In the genomic region with DNA sequence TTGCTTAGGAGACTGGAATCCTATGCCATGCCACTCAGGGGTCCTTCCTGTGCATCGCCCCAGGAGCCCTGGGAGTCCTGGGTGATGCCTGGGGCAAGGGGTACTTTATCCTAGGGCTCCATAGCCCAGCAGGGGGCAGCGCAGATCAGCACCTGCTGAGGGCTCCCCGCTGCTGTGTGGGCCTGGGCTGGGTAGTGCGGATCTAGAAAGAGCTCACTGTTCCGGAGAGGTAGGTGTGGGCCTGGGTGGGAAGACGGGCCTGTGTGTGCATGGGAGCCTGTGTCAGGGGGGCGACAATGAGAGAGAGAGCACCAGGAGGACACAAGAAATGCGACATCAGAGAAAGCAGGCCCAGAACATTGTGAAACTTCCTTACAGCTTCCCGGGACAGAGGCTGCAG, we compare ENCODE assay signal across 1 cellular context.
TF ChIP-seq lines count a peak whose summit lies in the region.

No MANE protein-coding gene starts in this region.

TF ChIP-seq in K562, 482 proteins besides CTCF, POLR2A, EP300 and RAD21 (continued from another document):
- TF ChIP-seq, protein P1, sequence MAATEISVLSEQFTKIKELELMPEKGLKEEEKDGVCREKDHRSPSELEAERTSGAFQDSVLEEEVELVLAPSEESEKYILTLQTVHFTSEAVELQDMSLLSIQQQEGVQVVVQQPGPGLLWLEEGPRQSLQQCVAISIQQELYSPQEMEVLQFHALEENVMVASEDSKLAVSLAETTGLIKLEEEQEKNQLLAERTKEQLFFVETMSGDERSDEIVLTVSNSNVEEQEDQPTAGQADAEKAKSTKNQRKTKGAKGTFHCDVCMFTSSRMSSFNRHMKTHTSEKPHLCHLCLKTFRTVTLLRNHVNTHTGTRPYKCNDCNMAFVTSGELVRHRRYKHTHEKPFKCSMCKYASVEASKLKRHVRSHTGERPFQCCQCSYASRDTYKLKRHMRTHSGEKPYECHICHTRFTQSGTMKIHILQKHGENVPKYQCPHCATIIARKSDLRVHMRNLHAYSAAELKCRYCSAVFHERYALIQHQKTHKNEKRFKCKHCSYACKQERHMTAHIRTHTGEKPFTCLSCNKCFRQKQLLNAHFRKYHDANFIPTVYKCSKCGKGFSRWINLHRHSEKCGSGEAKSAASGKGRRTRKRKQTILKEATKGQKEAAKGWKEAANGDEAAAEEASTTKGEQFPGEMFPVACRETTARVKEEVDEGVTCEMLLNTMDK (IDR thresholded peaks at IDR 0.05; ENCODE audit: borderline replicate concordance, insufficient read depth, low read depth, low read length, poor library complexity, severe bottlenecking): peak; percentile 18
